19 cellular contexts compared by ENCODE assay signal in genomic region chr17:16916557-16916920, GRCh38. TPM values are rescaled to one million over a fixed set of nuclear protein-coding genes. Genes with fewer than 3 reads are reported as not detected.
"Had no signal": no experiment of that assay in that cellular context is flagged by ENCODE, and none has a peak within 500 bp of the region (broad histone marks: within the 10 kb centered on the region; RNA-seq: fewer than 3 reads in every experiment).

No MANE protein-coding gene starts in this region.

- H3K9me3 ChIP-seq: breast epithelium, esophagus muscularis mucosa, gastroesophageal sphincter, heart right ventricle, left ventricle myocardium inferior, psoas muscle, tibial nerve had no signal

- H3K27ac ChIP-seq: breast epithelium, esophagus muscularis mucosa, gastroesophageal sphincter, heart right ventricle, left ventricle myocardium inferior, psoas muscle, tibial nerve, VCaP had no signal

- H3K4me3 ChIP-seq: breast epithelium, esophagus muscularis mucosa, gastroesophageal sphincter, heart right ventricle, left ventricle myocardium inferior, psoas muscle, tibial nerve had no signal

- H3K36me3 Mint-ChIP-seq: activated naive CD4-positive, alpha-beta T cell treated with anti-CD3 and anti-CD28 coated beads, Interleukin-2, amount 50 U/mL, for 24 hours had no signal

- H3K27me3 Mint-ChIP-seq: activated naive CD4-positive, alpha-beta T cell treated with anti-CD3 and anti-CD28 coated beads, Interleukin-2, amount 50 U/mL, for 24 hours had no signal

- H3K36me3 ChIP-seq: breast epithelium, esophagus muscularis mucosa, gastroesophageal sphincter, heart right ventricle, left ventricle myocardium inferior, tibial nerve had no signal

- ATAC-seq: gastroesophageal sphincter, right cardiac atrium had no signal

- H3K4me1 ChIP-seq: breast epithelium, esophagus muscularis mucosa, gastroesophageal sphincter, psoas muscle, tibial nerve had no signal

- FAIRE-seq: astrocyte had no signal

- H3K9me3 Mint-ChIP-seq: activated naive CD4-positive, alpha-beta T cell treated with anti-CD3 and anti-CD28 coated beads, Interleukin-2, amount 50 U/mL, for 24 hours had no signal

- DNase-seq: activated CD4-positive, CD25-positive, alpha-beta regulatory T cell treated with anti-CD3 and anti-CD28 coated beads, Interleukin-2, amount 50 U/mL, for 72 hours; activated effector memory CD4-positive, alpha-beta T cell treated with Interleukin-2 at 50 U/mL for 16 hours; cerebellar nuclear complex; effector CD4-positive, alpha-beta T cell had no signal

- H3K27me3 ChIP-seq: breast epithelium, tibial nerve had no signal

- H3K4me3 Mint-ChIP-seq: activated naive CD4-positive, alpha-beta T cell treated with anti-CD3 and anti-CD28 coated beads, Interleukin-2, amount 50 U/mL, for 24 hours had no signal

- H3K27ac Mint-ChIP-seq: activated naive CD4-positive, alpha-beta T cell treated with anti-CD3 and anti-CD28 coated beads, Interleukin-2, amount 50 U/mL, for 24 hours had no signal

RNA-seq across cellular contexts. Expression of gene TNFRSF13B, which starts 55.4 kb away (rescaled TPM):
- total RNA-seq: astrocyte, heart right ventricle, kidney epithelial cell, left ventricle myocardium inferior, osteoblast, psoas muscle, right cardiac atrium, skeletal muscle tissue, tibial nerve had no signal
- polyA plus RNA-seq: heart right ventricle, neural cell, psoas muscle, right cardiac atrium had no signal
